22 cellular contexts compared by ENCODE assay signal in genomic region chr6:86355271-86355670, GRCh38.
"Had no signal": no experiment of that assay in that cellular context is flagged by ENCODE, and none has a peak within 500 bp of the region (broad histone marks: within the 10 kb centered on the region; RNA-seq: fewer than 3 reads in every experiment).

No MANE protein-coding gene starts in this region.

- H3K4me1 Mint-ChIP-seq: immature natural killer cell, naive B cell, nephron progenitor cell had no signal

- H3K27ac Mint-ChIP-seq: immature natural killer cell, naive B cell, nephron progenitor cell, type B pancreatic cell had no signal

- H3K4me3 ChIP-seq: dorsolateral prefrontal cortex, gastroesophageal sphincter, lung, right atrium auricular region, sigmoid colon, skin epidermis had no signal

- H3K4me1 ChIP-seq: gastroesophageal sphincter, right atrium auricular region, sigmoid colon had no signal

- ATAC-seq: esophagus mucosa, gastroesophageal sphincter, left colon, left ventricle myocardium superior had no signal

- H3K36me3 ChIP-seq: gastroesophageal sphincter, neutrophil, right atrium auricular region, sigmoid colon had no signal

- H3K36me3 Mint-ChIP-seq: immature natural killer cell, naive B cell, type B pancreatic cell had no signal

- DNase-seq: cortex of kidney; dorsolateral prefrontal cortex; effector CD8-positive, alpha-beta T cell; glutamatergic neuron; immature natural killer cell; kidney; left colon; left ventricle myocardium superior; mesenchymal stem cell; naive B cell; nephron progenitor cell; sigmoid colon; stimulated activated CD4-positive, alpha-beta T cell treated with anti-CD3 and anti-CD28 coated beads, Interleukin-2, amount 100 ng/mL, for 24 hours; stimulated activated CD4-positive, alpha-beta T cell treated with anti-CD3 and anti-CD28 coated beads, Interleukin-4, amount 100 ng/mL, for 4 hours; stimulated activated naive CD4-positive, alpha-beta T cell had no signal

- H3K9me3 ChIP-seq: gastroesophageal sphincter, neutrophil, right atrium auricular region, sigmoid colon had no signal

- H3K27me3 Mint-ChIP-seq: naive B cell, type B pancreatic cell had no signal

- H3K4me3 Mint-ChIP-seq: immature natural killer cell, naive B cell, nephron progenitor cell, type B pancreatic cell had no signal

- H3K27me3 ChIP-seq: dorsolateral prefrontal cortex, gastroesophageal sphincter, neutrophil, right atrium auricular region, sigmoid colon had no signal

- H3K9me3 Mint-ChIP-seq: nephron progenitor cell, type B pancreatic cell had no signal

- H3K27ac ChIP-seq: dorsolateral prefrontal cortex, gastroesophageal sphincter, neutrophil, right atrium auricular region, sigmoid colon, skin epidermis had no signal
